17 cellular contexts compared by ENCODE assay signal in genomic region chr12:26032719-26033241, GRCh38.
DNase-seq lines count a peak whose midpoint lies in the region; ATAC-seq and TF ChIP-seq lines count a peak whose summit lies in the region.
"Had no signal": no experiment of that assay in that cellular context is flagged by ENCODE, and none has a peak within 500 bp of the region (broad histone marks: within the 10 kb centered on the region; RNA-seq: fewer than 3 reads in every experiment).

No MANE protein-coding gene starts in this region.

- no peaks in the 10 kb centered on the region for H3K4me1 ChIP-seq in colonic mucosa

- H3K9ac ChIP-seq in colonic mucosa (ENCODE audit: low read depth in 2 of 2, low read length in 2 of 2), result no peak overlapping the region

- no peaks in the 10 kb centered on the region for H3K27me3 ChIP-seq in colonic mucosa
- H3K27me3 ChIP-seq: upper lobe of left lung had no signal

- peak; percentile 9 for DNase-seq in NCI-H2171 treated with DMSO at 0.1 percent for 48 hours (lab: John Stamatoyannopoulos, UW)
- no peak for DNase-seq in NCI-H2171 (lab: John Stamatoyannopoulos, UW)
- peak; percentile 44 to 81 for DNase-seq in NCI-H2081 (lab: John Stamatoyannopoulos, UW)
- DNase-seq in colonic mucosa, result peak; percentile 28
- no peak for DNase-seq in substantia nigra (lab: John Stamatoyannopoulos, UW)
- no peak for DNase-seq in hypothalamus (lab: John Stamatoyannopoulos, UW)
- DNase-seq: activated T-cell treated with anti-CD3 and anti-CD28 coated beads, Interleukin-2, amount 50 U/mL, for 24 hours; effector memory CD4-positive, alpha-beta T cell; HFFc6; lower lobe of right lung; NCI-H526; nucleus accumbens; stimulated activated CD4-positive, alpha-beta T cell treated with anti-CD3 and anti-CD28 coated beads, Interleukin-12 subunit alpha, Interleukin-12 subunit beta, amount 100 ng/mL, for 4 hours; upper lobe of left lung had no signal

- intact Hi-C loops in colonic mucosa (cut with DNase I), result no loop called here

- no peak overlapping the region for H3K27ac ChIP-seq in colonic mucosa
- peak overlapping the region; percentile 59 for H3K27ac ChIP-seq in substantia nigra (ENCODE audit: low read depth, low read length, poor library complexity, severe bottlenecking)
- H3K27ac ChIP-seq: lower lobe of right lung had no signal

- no peak overlapping the region for H3K4me3 ChIP-seq in colonic mucosa
- H3K4me3 ChIP-seq: K562, lower lobe of right lung, upper lobe of left lung had no signal

- TF ChIP-seq CTCF in colonic mucosa (IDR thresholded peaks at IDR 0.05), result no peak

- no peaks in the 10 kb centered on the region for H3K9me3 ChIP-seq in colonic mucosa
- H3K9me3 ChIP-seq: lower lobe of right lung, upper lobe of left lung had no signal

- H3K36me3 ChIP-seq in colonic mucosa, result no peaks in the 10 kb centered on the region
- H3K36me3 ChIP-seq: lower lobe of right lung, upper lobe of left lung had no signal

- ATAC-seq in GM21723 (IDR thresholded peaks at IDR 0.05; ENCODE audit: unreplicated experiment) (no peak), GM21423 (IDR thresholded peaks at IDR 0.05; ENCODE audit: unreplicated experiment) (no peak)
- ATAC-seq: K562 had no signal

Comparison
In these comparisons a context has a peak if more than half of its experiments do, and no peak if none do; other contexts are left out.
1. DNase-seq: peak in NCI-H2171 treated with DMSO at 0.1 percent for 48 hours (single experiment), NCI-H2081 (2 of 2) and colonic mucosa (single experiment); none in NCI-H2171 (single experiment), substantia nigra (0 of 49) and hypothalamus (0 of 51).